Comparison of ENCODE assay signal across 19 cellular contexts in genomic region chr17:71402007-71402406, GRCh38.
DNase-seq lines count a peak whose midpoint lies in the region; FAIRE-seq and TF ChIP-seq lines count a peak whose summit lies in the region.
"Had no signal": no experiment of that assay in that cellular context is flagged by ENCODE, and none has a peak within 500 bp of the region (broad histone marks: within the 10 kb centered on the region; RNA-seq: fewer than 3 reads in every experiment).

No MANE protein-coding gene starts in this region.

- H3K4me3 ChIP-seq in MM.1S (ENCODE audit: low read length) (no peak overlapping the region), epithelial cell of esophagus (ENCODE audit: low read length) (no peak overlapping the region), keratinocyte (ENCODE audit: control insufficient read depth in 2 of 3, extremely low read depth in 1 of 3, insufficient read depth in 2 of 3, low read depth in 1 of 3, low read length in 3 of 3) (no peak overlapping the region)

- H3K27ac ChIP-seq in MM.1S (ENCODE audit: low read length) (no peak overlapping the region), keratinocyte (ENCODE audit: control insufficient read depth, insufficient read depth, low read length) (peak overlapping the region; percentile 92)

- peak; percentile 12 for DNase-seq in DMS53 (lab: John Stamatoyannopoulos, UW)
- no peak for DNase-seq in DMS53 treated with DMSO at 0.1 percent for 48 hours (lab: John Stamatoyannopoulos, UW; ENCODE audit: unreplicated experiment)
- no peak for DNase-seq in MM.1S
- DNase-seq in epithelial cell of esophagus (ENCODE audit: low read depth), result peak; percentile 29
- no peak for DNase-seq in keratinocyte (ENCODE audit: low read depth, low spot score)
- no peak for DNase-seq in A172 (ENCODE audit: low spot score)
- DNase-seq in hippocampal formation (lab: John Stamatoyannopoulos, UW), result no peak
- DNase-seq in ecto neural progenitor cell (ENCODE audit: low spot score), result no peak
- DNase-seq: 8988T; C1 segment of cervical spinal cord; CD4-positive, alpha-beta memory T cell; COR-L47; DMS153; GF-D8; GOT3; H9 had no signal

- no peak overlapping the region for H2AFZ ChIP-seq in MM.1S (ENCODE audit: low read length)
- H2AFZ ChIP-seq in keratinocyte (ENCODE audit: control insufficient read depth, low read length), result no peak overlapping the region

- no peaks in the 10 kb centered on the region for H4K20me1 ChIP-seq in MM.1S (ENCODE audit: insufficient read depth, low read length)
- H4K20me1 ChIP-seq in keratinocyte (ENCODE audit: control insufficient read depth, extremely low read depth, insufficient read depth, low read length), result no peaks in the 10 kb centered on the region

- H3K27me3 ChIP-seq in MM.1S (replicated peaks; ENCODE audit: insufficient read depth, low read length), result no peaks in the 10 kb centered on the region
- H3K27me3 ChIP-seq in keratinocyte (ENCODE audit: control insufficient read depth, extremely low read depth, insufficient read depth, low read length), result no peaks in the 10 kb centered on the region

- FAIRE-seq in keratinocyte (lab: Jason Lieb, UNC), result no peak
- FAIRE-seq: D721Med, GM19239, HTR-8/SVneo had no signal

- H3K9ac ChIP-seq in MM.1S (ENCODE audit: low read length) (no peak overlapping the region), keratinocyte (ENCODE audit: control insufficient read depth, extremely low read depth, insufficient read depth, low read length) (no peak overlapping the region)

- H3K4me1 ChIP-seq in MM.1S (ENCODE audit: low read length) (peaks cover 3% of the 10 kb centered on the region; the same call in 1 of the 2 replicates), keratinocyte (ENCODE audit: control insufficient read depth, extremely low read depth, insufficient read depth, low read length) (peaks cover 34% of the 10 kb centered on the region)

- H3K9me3 ChIP-seq in MM.1S (replicated peaks; ENCODE audit: insufficient read depth, low read length), result no peaks in the 10 kb centered on the region
- H3K9me3 ChIP-seq in keratinocyte (ENCODE audit: control insufficient read depth, low read depth, low read length), result no peaks in the 10 kb centered on the region

- no peaks in the 10 kb centered on the region for H3K9me2 ChIP-seq in MM.1S (replicated peaks; ENCODE audit: insufficient read depth, low read length)

- no peaks in the 10 kb centered on the region for H3F3A ChIP-seq in MM.1S (ENCODE audit: insufficient read depth, low read length)

- dilution Hi-C loops in keratinocyte (cut with MboI; ENCODE audit: extremely low pct_ligation_motif_present, low sequenced_read_pairs), result no loop called here

- peak overlapping the region; percentile 32; the same call in 1 of the 2 replicates for H3K4me2 ChIP-seq in MM.1S (ENCODE audit: low read depth, low read length)
- H3K4me2 ChIP-seq in keratinocyte (ENCODE audit: control insufficient read depth, extremely low read depth, insufficient read depth, low read depth, low read length), result no peak overlapping the region

- no peaks in the 10 kb centered on the region for H3K9me1 ChIP-seq in keratinocyte (ENCODE audit: control insufficient read depth, extremely low read depth, insufficient read depth, low read length)

- no peaks in the 10 kb centered on the region for H3K79me2 ChIP-seq in MM.1S (ENCODE audit: low read length)
- no peaks in the 10 kb centered on the region for H3K79me2 ChIP-seq in keratinocyte (ENCODE audit: control insufficient read depth, insufficient read depth, low read length)

- H3K36me3 ChIP-seq in MM.1S (replicated peaks; ENCODE audit: insufficient read depth, low read length) (no peaks in the 10 kb centered on the region), keratinocyte (ENCODE audit: control insufficient read depth in 2 of 2, extremely low read depth in 1 of 2, insufficient read depth in 2 of 2, low read length in 2 of 2) (no peaks in the 10 kb centered on the region)

- TF ChIP-seq CTCF in MM.1S (IDR thresholded peaks at IDR 0.05; ENCODE audit: low read length), result no peak
- TF ChIP-seq CTCF in epithelial cell of esophagus (IDR thresholded peaks at IDR 0.05; ENCODE audit: insufficient read depth, low read depth, low read length, missing control alignments), result no peak
- TF ChIP-seq CTCF in keratinocyte (optimal IDR thresholded peaks at IDR 0.05 in 1 of 3, IDR thresholded peaks at IDR 0.05 in 1 of 3, conservative IDR thresholded peaks at IDR 0.05 in 1 of 3; ENCODE audit: extremely low read depth in 1 of 3, insufficient read depth in 2 of 3, low read length in 3 of 3), result no peak

Comparison
In these comparisons a context has a peak if more than half of its experiments do, and no peak if none do; other contexts are left out.
1. DNase-seq: peak in DMS53 (single experiment) and epithelial cell of esophagus (single experiment); none in DMS53 treated with DMSO at 0.1 percent for 48 hours (single experiment), MM.1S (single experiment), keratinocyte (single experiment), A172 (single experiment), hippocampal formation (0 of 2) and ecto neural progenitor cell (single experiment).